31 cellular contexts compared by ENCODE assay signal in the genomic region with DNA sequence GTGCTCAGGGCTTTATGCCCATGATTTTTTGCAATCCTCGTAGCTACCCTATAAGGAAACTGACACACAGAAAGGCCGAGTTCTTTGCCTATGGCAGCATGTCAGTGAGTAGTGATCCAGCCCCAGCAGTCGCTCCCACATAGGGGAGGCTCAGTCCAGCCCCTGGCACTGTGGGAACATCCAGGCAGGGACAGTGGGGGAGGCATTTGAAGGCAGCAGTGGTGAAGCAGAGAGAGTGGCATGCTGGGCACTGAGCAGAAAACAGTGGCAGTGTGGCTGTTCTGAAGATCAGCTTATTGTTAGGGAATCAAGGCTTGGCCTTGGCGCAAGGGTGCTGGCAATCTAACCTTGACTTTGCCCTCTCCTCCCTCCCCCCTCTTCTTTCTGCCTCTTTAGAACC.
DNase-seq lines count a peak whose midpoint lies in the region; ATAC-seq and TF ChIP-seq lines count a peak whose summit lies in the region.
"Had no signal": no experiment of that assay in that cellular context is flagged by ENCODE, and none has a peak within 500 bp of the region (broad histone marks: within the 10 kb centered on the region; RNA-seq: fewer than 3 reads in every experiment).

No MANE protein-coding gene starts in this region.

- POLR2A ChIA-PET in MCF 10A (lab: Yijun Ruan, JAX): no interaction called here

- H3K27ac ChIP-seq in cingulate gyrus (ENCODE audit: low read depth, low read length) (peak overlapping the region; percentile 52), thoracic aorta (peak overlapping the region; percentile 83 to 89), tibial nerve (peak overlapping the region in 2 of 4 donors; percentile 44 to 53)
- H3K27ac ChIP-seq: A549, left lung, Peyer's patch, vagina had no signal

- H3K9me3 ChIP-seq in thoracic aorta: no peaks in the 10 kb centered on the region
- no peaks in the 10 kb centered on the region for H3K9me3 ChIP-seq in tibial nerve
- H3K9me3 ChIP-seq: A549, BE2C, left lung, Peyer's patch, vagina had no signal

- H3K36me3 Mint-ChIP-seq in activated T-cell treated with anti-CD3 and anti-CD28 coated beads, Interleukin-2, amount 50 U/mL, for 24 hours (ENCODE audit: low read depth): peaks cover 96% of the 10 kb centered on the region
- H3K36me3 Mint-ChIP-seq in neural crest cell (ENCODE audit: low read depth) (peaks cover 18% of the 10 kb centered on the region), MCF 10A (ENCODE audit: insufficient read depth, unreplicated experiment) (peaks cover 85% of the 10 kb centered on the region)

- CTCF ChIA-PET in MCF 10A (lab: Yijun Ruan, JAX): interaction anchor here (0.5 to 1.2 kb wide), 6 partner anchors 18 to 735 kb away, joined by 3 read pairs; no protein-coding TSS in a partner anchor

- no peak for TF ChIP-seq POLR2A in tibial nerve (IDR thresholded peaks at IDR 0.05)

- no peak overlapping the region for H3K4me3 Mint-ChIP-seq in activated T-cell treated with anti-CD3 and anti-CD28 coated beads, Interleukin-2, amount 50 U/mL, for 24 hours
- H3K4me3 Mint-ChIP-seq in neural crest cell: no peak overlapping the region
- H3K4me3 Mint-ChIP-seq in MCF 10A (ENCODE audit: unreplicated experiment): no peak overlapping the region
- H3K4me3 Mint-ChIP-seq: activated B cell treated with CpG ODN at 0.5 μM for 24 hours; activated T-cell treated with anti-CD3 and anti-CD28 coated beads, Interleukin-2, amount 50 U/mL, for 4 hours; natural killer cell had no signal

- H3K27me3 ChIP-seq in thoracic aorta (replicated peaks; ENCODE audit: insufficient read depth) (no peaks in the 10 kb centered on the region), tibial nerve (no peaks in the 10 kb centered on the region)
- H3K27me3 ChIP-seq: BE2C, left lung, Peyer's patch, vagina had no signal

- TF ChIP-seq CTCF in neural crest cell (conservative IDR thresholded peaks at IDR 0.05) (no peak), thoracic aorta (IDR thresholded peaks at IDR 0.05) (no peak), tibial nerve (IDR thresholded peaks at IDR 0.05) (no peak), MCF 10A (IDR thresholded peaks at IDR 0.05; ENCODE audit: unreplicated experiment) (no peak)

- WGBS in tibial nerve, 2 donors: 52 to 57% methylated on average over 3 to 4 of the region's 4 CpGs

- H3K4me1 Mint-ChIP-seq in activated T-cell treated with anti-CD3 and anti-CD28 coated beads, Interleukin-2, amount 50 U/mL, for 24 hours (ENCODE audit: low read depth): peaks cover 32% of the 10 kb centered on the region
- H3K4me1 Mint-ChIP-seq in neural crest cell (peaks cover 34% of the 10 kb centered on the region), MCF 10A (ENCODE audit: insufficient read depth, unreplicated experiment) (peaks cover 13% of the 10 kb centered on the region)

- peak; percentile 32 for ATAC-seq in thoracic aorta (ENCODE audit: insufficient number of reproducible peaks, low FRiP score, low read depth)
- ATAC-seq: A549; activated T-cell treated with anti-CD3 and anti-CD28 coated beads, Interleukin-2, amount 50 U/mL, for 4 hours; left lung; natural killer cell had no signal

- H3K9me3 Mint-ChIP-seq in activated T-cell treated with anti-CD3 and anti-CD28 coated beads, Interleukin-2, amount 50 U/mL, for 24 hours: no peaks in the 10 kb centered on the region
- H3K9me3 Mint-ChIP-seq in neural crest cell (no peaks in the 10 kb centered on the region), MCF 10A (ENCODE audit: unreplicated experiment) (no peaks in the 10 kb centered on the region)
- H3K9me3 Mint-ChIP-seq: activated B cell treated with CpG ODN at 0.5 μM for 24 hours; activated T-cell treated with anti-CD3 and anti-CD28 coated beads, Interleukin-2, amount 50 U/mL, for 4 hours; natural killer cell had no signal

- H3K27ac Mint-ChIP-seq in activated T-cell treated with anti-CD3 and anti-CD28 coated beads, Interleukin-2, amount 50 U/mL, for 24 hours: peak overlapping the region; percentile 41
- H3K27ac Mint-ChIP-seq in neural crest cell (ENCODE audit: unreplicated experiment) (peak overlapping the region; percentile 79), MCF 10A (ENCODE audit: low read depth, unreplicated experiment) (no peak overlapping the region)
- H3K27ac Mint-ChIP-seq: activated B cell treated with CpG ODN at 0.5 μM for 24 hours had no signal

- H3K4me3 ChIP-seq in thoracic aorta: no peak overlapping the region
- no peak overlapping the region for H3K4me3 ChIP-seq in tibial nerve
- H3K4me3 ChIP-seq: A549, left lung, Peyer's patch, vagina had no signal

- peak in 1 of 2 donors; percentile 38 for TF ChIP-seq EP300 in tibial nerve (IDR thresholded peaks at IDR 0.05)

- intact Hi-C loops in MCF 10A (cut with micrococcal nuclease): no loop called here

- H3K36me3 ChIP-seq in thoracic aorta (peaks cover 19% of the 10 kb centered on the region), tibial nerve (peaks cover 0 to 81% (median 8%) of the 10 kb centered on the region in 3 donors)

- DNase-seq in activated T-cell treated with anti-CD3 and anti-CD28 coated beads, Interleukin-2, amount 50 U/mL, for 24 hours: no peak
- DNase-seq in activated T-cell treated with anti-CD3 and anti-CD28 coated beads for 4 hours (no peak), neural crest cell (ENCODE audit: low read depth, low spot score) (no peak), thoracic aorta (ENCODE audit: low spot score) (no peak), AG08395 (ENCODE audit: low spot score) (no peak), tibial nerve (ENCODE audit: low spot score in 2 of 2) (no peak), MCF 10A (ENCODE audit: unreplicated experiment) (no peak)
- DNase-seq: activated B cell treated with CpG ODN at 0.5 μM for 24 hours; activated CD8-positive, alpha-beta memory T cell treated with anti-CD3 and anti-CD28 coated beads for 24 hours; activated naive CD4-positive, alpha-beta T cell treated with Interleukin-2 at 50 U/mL for 16 hours; activated T-cell treated with anti-CD3 and anti-CD28 coated beads, Interleukin-2, amount 50 U/mL, for 4 hours; amniotic stem cell; BE2C; central memory CD4-positive, alpha-beta T cell; DMS79; effector CD4-positive, alpha-beta T cell; foreskin melanocyte; GF-D8; KBM-7; left lung; midbrain; natural killer cell; NCI-H146; NCI-H510A treated with DMSO at 0.1 percent for 48 hours; Peyer's patch; SIG-M5; stimulated activated CD8-positive, alpha-beta memory T cell treated with anti-CD3 and anti-CD28 coated beads, Interleukin-4, amount 100 ng/mL, for 48 hours; SW 1271 had no signal

- H3K4me1 ChIP-seq in thoracic aorta (ENCODE audit: control insufficient read depth in 1 of 2, low read depth in 2 of 2) (peaks cover 42 to 57% of the 10 kb centered on the region in 2 donors), tibial nerve (peaks cover 0 to 34% (median 7%) of the 10 kb centered on the region in 4 donors)
- H3K4me1 ChIP-seq: A549, BE2C, left lung, Peyer's patch, vagina had no signal

- BruUV-seq in MCF 10A (replicated peaks; lab: Mats Ljungman, UMichigan): no TSS peak

- no peaks in the 10 kb centered on the region for H3K27me3 Mint-ChIP-seq in activated T-cell treated with anti-CD3 and anti-CD28 coated beads, Interleukin-2, amount 50 U/mL, for 24 hours
- no peaks in the 10 kb centered on the region for H3K27me3 Mint-ChIP-seq in neural crest cell (ENCODE audit: low read depth)
- no peaks in the 10 kb centered on the region for H3K27me3 Mint-ChIP-seq in MCF 10A (ENCODE audit: insufficient read depth, unreplicated experiment)
- H3K27me3 Mint-ChIP-seq: activated B cell treated with CpG ODN at 0.5 μM for 24 hours had no signal
